22 cellular contexts compared by ENCODE assay signal in the genomic region with DNA sequence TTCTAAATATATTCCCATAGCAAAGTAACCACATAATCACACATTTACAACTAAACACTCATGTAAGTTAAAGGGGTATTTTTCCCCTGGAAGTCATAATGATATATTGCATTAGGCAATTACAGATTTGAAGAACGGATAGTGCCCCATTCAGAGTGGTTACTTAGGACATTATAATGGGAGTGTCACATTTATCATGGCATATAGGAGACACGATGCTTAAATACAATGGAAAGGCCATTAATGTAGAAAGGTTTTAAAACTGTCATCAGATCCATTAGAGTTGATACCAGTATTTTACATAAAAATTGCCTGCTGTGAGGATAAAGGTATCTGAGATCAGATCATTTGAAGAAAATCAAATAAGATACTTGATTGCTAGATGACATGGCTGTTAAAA.
"Had no signal": no experiment of that assay in that cellular context is flagged by ENCODE, and none has a peak within 500 bp of the region (broad histone marks: within the 10 kb centered on the region; RNA-seq: fewer than 3 reads in every experiment).

No MANE protein-coding gene starts in this region.

- H3K4me1 ChIP-seq: foreskin keratinocyte, spleen, testis, tibial nerve, upper lobe of right lung had no signal

- DNase-seq: effector CD4-positive, alpha-beta T cell; endodermal cell; erythroblast; foreskin keratinocyte; head of caudate nucleus; left colon; mesendoderm; naive thymus-derived CD4-positive, alpha-beta T cell; nephron progenitor cell; spleen; stimulated activated CD4-positive, alpha-beta T cell treated with anti-CD3 and anti-CD28 coated beads, Interleukin-15, amount 100 ng/mL, for 24 hours; stimulated activated CD4-positive, alpha-beta T cell treated with anti-CD3 and anti-CD28 coated beads, Interleukin-1b, Interleukin-23, amount 100 ng/mL, for 48 hours; stimulated activated CD4-positive, alpha-beta T cell treated with anti-CD3 and anti-CD28 coated beads, Interleukin-4, amount 100 ng/mL, for 4 hours; stimulated activated naive B cell treated with anti-CD40 and anti-IgM and Interleukin-4, amounts not matched to agents 10 μg/mL and 1 μg/mL and 100 μg/mL, for 72 hours; stimulated activated naive CD8-positive, alpha-beta T cell treated with anti-CD3 and anti-CD28 coated beads, Interleukin-15, amount 100 ng/mL, for 72 hours; testis; upper lobe of right lung had no signal

- H3K27ac ChIP-seq: coronary artery, foreskin keratinocyte, hepatocyte, neutrophil, spleen, testis, tibial nerve, upper lobe of right lung had no signal

- ATAC-seq: foreskin keratinocyte; left colon; naive thymus-derived CD4-positive, alpha-beta T cell; sciatic nerve; stimulated activated naive B cell treated with anti-CD40 and anti-IgM and Interleukin-4, amounts not matched to agents 10 μg/mL and 1 μg/mL and 100 μg/mL, for 72 hours; stimulated activated naive CD8-positive, alpha-beta T cell treated with anti-CD3 and anti-CD28 coated beads, Interleukin-15, amount 100 ng/mL, for 72 hours; upper lobe of right lung had no signal

- H3K36me3 ChIP-seq: neutrophil, spleen, tibial nerve, upper lobe of right lung had no signal

- H3K27me3 ChIP-seq: foreskin keratinocyte, hepatocyte, neutrophil, spleen, testis, tibial nerve, upper lobe of right lung had no signal

- H3K4me3 ChIP-seq: coronary artery, hepatocyte, spleen, testis, tibial nerve, upper lobe of right lung had no signal

- H3K9me3 ChIP-seq: neutrophil, testis, tibial nerve, upper lobe of right lung had no signal
